Comparison of ENCODE assay signal across 1 cellular context in genomic region chr2:126802316-126802715, GRCh38.
TF ChIP-seq lines count a peak whose summit lies in the region.

No MANE protein-coding gene starts in this region.

TF ChIP-seq in GM23338, 12 proteins besides CTCF, POLR2A, EP300 and RAD21:
- TF ChIP-seq ETS1 (IDR thresholded peaks at IDR 0.05): no peak
- TF ChIP-seq JUNB (IDR thresholded peaks at IDR 0.05; ENCODE audit: unreplicated experiment): no peak
- TF ChIP-seq EZH2 (IDR thresholded peaks at IDR 0.05; ENCODE audit: low read depth, unreplicated experiment): no peak
- no peak for TF ChIP-seq NANOG (IDR thresholded peaks at IDR 0.05; ENCODE audit: borderline replicate concordance)
- no peak for TF ChIP-seq CREB1 (CRISPR knock-in tag; IDR thresholded peaks at IDR 0.05; ENCODE audit: low read depth)
- TF ChIP-seq EZH2phosphoT487 (IDR thresholded peaks at IDR 0.05; ENCODE audit: unreplicated experiment): no peak
- no peak for TF ChIP-seq ZNF114 (CRISPR knock-in tag; IDR thresholded peaks at IDR 0.05)
- TF ChIP-seq STAT1 (IDR thresholded peaks at IDR 0.05; ENCODE audit: unreplicated experiment): no peak
- TF ChIP-seq, protein P1, sequence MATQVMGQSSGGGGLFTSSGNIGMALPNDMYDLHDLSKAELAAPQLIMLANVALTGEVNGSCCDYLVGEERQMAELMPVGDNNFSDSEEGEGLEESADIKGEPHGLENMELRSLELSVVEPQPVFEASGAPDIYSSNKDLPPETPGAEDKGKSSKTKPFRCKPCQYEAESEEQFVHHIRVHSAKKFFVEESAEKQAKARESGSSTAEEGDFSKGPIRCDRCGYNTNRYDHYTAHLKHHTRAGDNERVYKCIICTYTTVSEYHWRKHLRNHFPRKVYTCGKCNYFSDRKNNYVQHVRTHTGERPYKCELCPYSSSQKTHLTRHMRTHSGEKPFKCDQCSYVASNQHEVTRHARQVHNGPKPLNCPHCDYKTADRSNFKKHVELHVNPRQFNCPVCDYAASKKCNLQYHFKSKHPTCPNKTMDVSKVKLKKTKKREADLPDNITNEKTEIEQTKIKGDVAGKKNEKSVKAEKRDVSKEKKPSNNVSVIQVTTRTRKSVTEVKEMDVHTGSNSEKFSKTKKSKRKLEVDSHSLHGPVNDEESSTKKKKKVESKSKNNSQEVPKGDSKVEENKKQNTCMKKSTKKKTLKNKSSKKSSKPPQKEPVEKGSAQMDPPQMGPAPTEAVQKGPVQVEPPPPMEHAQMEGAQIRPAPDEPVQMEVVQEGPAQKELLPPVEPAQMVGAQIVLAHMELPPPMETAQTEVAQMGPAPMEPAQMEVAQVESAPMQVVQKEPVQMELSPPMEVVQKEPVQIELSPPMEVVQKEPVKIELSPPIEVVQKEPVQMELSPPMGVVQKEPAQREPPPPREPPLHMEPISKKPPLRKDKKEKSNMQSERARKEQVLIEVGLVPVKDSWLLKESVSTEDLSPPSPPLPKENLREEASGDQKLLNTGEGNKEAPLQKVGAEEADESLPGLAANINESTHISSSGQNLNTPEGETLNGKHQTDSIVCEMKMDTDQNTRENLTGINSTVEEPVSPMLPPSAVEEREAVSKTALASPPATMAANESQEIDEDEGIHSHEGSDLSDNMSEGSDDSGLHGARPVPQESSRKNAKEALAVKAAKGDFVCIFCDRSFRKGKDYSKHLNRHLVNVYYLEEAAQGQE (IDR thresholded peaks at IDR 0.05; ENCODE audit: unreplicated experiment): no peak
- TF ChIP-seq ZNF331 (CRISPR knock-in tag; IDR thresholded peaks at IDR 0.05; ENCODE audit: low read depth): no peak
- TF ChIP-seq ZNF462 (CRISPR knock-in tag; IDR thresholded peaks at IDR 0.05): no peak
- no peak for TF ChIP-seq POLR2AphosphoS5 (IDR thresholded peaks at IDR 0.05; ENCODE audit: low read depth)
